Comparison of ENCODE assay signal across 21 cellular contexts in genomic region chr11:72707032-72707431, GRCh38. TPM values are rescaled to one million over a fixed set of nuclear protein-coding genes. Genes with fewer than 3 reads are reported as not detected.
A peak's percentile ranks its signal among the peaks of the same experiment; 100 is the strongest.
DNase-seq lines count a peak whose midpoint lies in the region; ATAC-seq and TF ChIP-seq lines count a peak whose summit lies in the region.
"Had no signal": no experiment of that assay in that cellular context is flagged by ENCODE, and none has a peak within 500 bp of the region (broad histone marks: within the 10 kb centered on the region; RNA-seq: fewer than 3 reads in every experiment).

No MANE protein-coding gene starts in this region.

- H3K27ac Mint-ChIP-seq in dendritic cell treated with granulocyte-macrophage colony-stimulating factor and Interleukin-4, amounts not matched to agents 40 ng/mL and 50 ng/mL, for 4 days = peak overlapping the region; percentile 18
- peak overlapping the region in 5 of 9 donors; percentile 41 to 82 (median 68) for H3K27ac Mint-ChIP-seq in naive thymus-derived CD4-positive, alpha-beta T cell
- peak overlapping the region; percentile 57 for H3K27ac Mint-ChIP-seq in stimulated activated memory B cell treated with anti-CD40 and anti-IgM and Interleukin-4, amounts not matched to agents 10 μg/mL and 1 μg/mL and 100 μg/mL, for 72 hours
- H3K27ac Mint-ChIP-seq: HFFc6 had no signal

- no peak for TF ChIP-seq CTCF in WERI-Rb-1 (IDR thresholded peaks at IDR 0.05; ENCODE audit: low read depth, low read length)

- H3K9me3 Mint-ChIP-seq in dendritic cell treated with granulocyte-macrophage colony-stimulating factor and Interleukin-4, amounts not matched to agents 40 ng/mL and 50 ng/mL, for 4 days = no peaks in the 10 kb centered on the region
- H3K9me3 Mint-ChIP-seq in naive thymus-derived CD4-positive, alpha-beta T cell = no peaks in the 10 kb centered on the region
- H3K9me3 Mint-ChIP-seq in stimulated activated memory B cell treated with anti-CD40 and anti-IgM and Interleukin-4, amounts not matched to agents 10 μg/mL and 1 μg/mL and 100 μg/mL, for 72 hours = no peaks in the 10 kb centered on the region
- H3K9me3 Mint-ChIP-seq: CD8-positive, alpha-beta memory T cell; H9; HFFc6; IgD-negative memory B cell had no signal

- H3K4me3 ChIP-seq in WERI-Rb-1 (ENCODE audit: low read depth, low read length) = no peak overlapping the region
- no peak overlapping the region for H3K4me3 ChIP-seq in naive thymus-derived CD4-positive, alpha-beta T cell (ENCODE audit: low read length)
- H3K4me3 ChIP-seq: BLaER1 treated with 17β-estradiol and CSF1 and Interleukin-3, amounts not matched to agents 10 nM and 100 nM; Peyer's patch; SJCRH30 had no signal

- peaks cover 30% of the 10 kb centered on the region for H3K36me3 ChIP-seq in WERI-Rb-1
- peaks cover 15 to 99% (median 43%) of the 10 kb centered on the region in 3 experiments for H3K36me3 ChIP-seq in naive thymus-derived CD4-positive, alpha-beta T cell (ENCODE audit: control insufficient read depth in 2 of 3, insufficient read depth in 3 of 3, low read length in 3 of 3)
- H3K36me3 ChIP-seq: SJCRH30 had no signal

- H3K27me3 Mint-ChIP-seq in dendritic cell treated with granulocyte-macrophage colony-stimulating factor and Interleukin-4, amounts not matched to agents 40 ng/mL and 50 ng/mL, for 4 days = no peaks in the 10 kb centered on the region
- H3K27me3 Mint-ChIP-seq in naive thymus-derived CD4-positive, alpha-beta T cell = no peaks in the 10 kb centered on the region
- no peaks in the 10 kb centered on the region for H3K27me3 Mint-ChIP-seq in stimulated activated memory B cell treated with anti-CD40 and anti-IgM and Interleukin-4, amounts not matched to agents 10 μg/mL and 1 μg/mL and 100 μg/mL, for 72 hours
- H3K27me3 Mint-ChIP-seq: CD8-positive, alpha-beta memory T cell; IgD-negative memory B cell had no signal

- no peak for ATAC-seq in naive thymus-derived CD4-positive, alpha-beta T cell
- no peak for ATAC-seq in stimulated activated memory B cell treated with anti-CD40 and anti-IgM and Interleukin-4, amounts not matched to agents 10 μg/mL and 1 μg/mL and 100 μg/mL, for 72 hours

- no peak overlapping the region for H3K4me3 Mint-ChIP-seq in dendritic cell treated with granulocyte-macrophage colony-stimulating factor and Interleukin-4, amounts not matched to agents 40 ng/mL and 50 ng/mL, for 4 days
- H3K4me3 Mint-ChIP-seq in naive thymus-derived CD4-positive, alpha-beta T cell = no peak overlapping the region
- no peak overlapping the region for H3K4me3 Mint-ChIP-seq in stimulated activated memory B cell treated with anti-CD40 and anti-IgM and Interleukin-4, amounts not matched to agents 10 μg/mL and 1 μg/mL and 100 μg/mL, for 72 hours
- H3K4me3 Mint-ChIP-seq: CD8-positive, alpha-beta memory T cell; HFFc6; IgD-negative memory B cell had no signal

- POLR2A ChIA-PET in naive thymus-derived CD4-positive, alpha-beta T cell (lab: Charles Lee) = interaction anchor here (0.8 kb wide), 1 partner anchor 342 kb away, joined by 3 read pairs; no protein-coding TSS in a partner anchor

- no peak for DNase-seq in WERI-Rb-1
- no peak for DNase-seq in naive thymus-derived CD4-positive, alpha-beta T cell
- DNase-seq in RPMI8226 = no peak
- no peak for DNase-seq in activated CD4-positive, alpha-beta T cell treated with anti-CD3 and anti-CD28 coated beads for 4 hours
- no peak for DNase-seq in DMS153 treated with DMSO at 0.1 percent for 48 hours (lab: John Stamatoyannopoulos, UW; ENCODE audit: unreplicated experiment)
- DNase-seq: Calu3; CD8-positive, alpha-beta memory T cell; DMS53; GDM1; H9; HFFc6; MV-4-11; NCI-H1105 treated with DMSO at 0.1 percent for 48 hours; NCI-H2081; NCI-H526; Peyer's patch; SJCRH30 had no signal

- H3K4me1 Mint-ChIP-seq in dendritic cell treated with granulocyte-macrophage colony-stimulating factor and Interleukin-4, amounts not matched to agents 40 ng/mL and 50 ng/mL, for 4 days (ENCODE audit: low read depth) = peaks cover 63% of the 10 kb centered on the region
- peaks cover 0 to 19% (median 5%) of the 10 kb centered on the region in 7 donors for H3K4me1 Mint-ChIP-seq in naive thymus-derived CD4-positive, alpha-beta T cell
- peaks cover 41% of the 10 kb centered on the region for H3K4me1 Mint-ChIP-seq in stimulated activated memory B cell treated with anti-CD40 and anti-IgM and Interleukin-4, amounts not matched to agents 10 μg/mL and 1 μg/mL and 100 μg/mL, for 72 hours

- intact Hi-C loops in dendritic cell treated with granulocyte-macrophage colony-stimulating factor and Interleukin-4, amounts not matched to agents 40 ng/mL and 50 ng/mL, for 4 days (cut with micrococcal nuclease) = no loop called here
- intact Hi-C loops in naive thymus-derived CD4-positive, alpha-beta T cell (cut with micrococcal nuclease) = no loop called here

- no peaks in the 10 kb centered on the region for H3K27me3 ChIP-seq in WERI-Rb-1 (ENCODE audit: insufficient read depth, low read depth, severe bottlenecking)
- no peaks in the 10 kb centered on the region for H3K27me3 ChIP-seq in naive thymus-derived CD4-positive, alpha-beta T cell (ENCODE audit: control insufficient read depth in 2 of 2, insufficient read depth in 2 of 2, low read length in 2 of 2)
- H3K27me3 ChIP-seq: BLaER1 treated with 17β-estradiol and CSF1 and Interleukin-3, amounts not matched to agents 10 nM and 100 nM; Peyer's patch; SJCRH30 had no signal

- H3K4me1 ChIP-seq in naive thymus-derived CD4-positive, alpha-beta T cell (ENCODE audit: control insufficient read depth in 2 of 2, insufficient read depth in 2 of 2, low read length in 2 of 2) = no peaks in the 10 kb centered on the region
- H3K4me1 ChIP-seq: Peyer's patch had no signal

- peak overlapping the region; percentile 65 for H3K27ac ChIP-seq in WERI-Rb-1
- H3K27ac ChIP-seq in naive thymus-derived CD4-positive, alpha-beta T cell (ENCODE audit: low read depth, low read length) = no peak overlapping the region
- H3K27ac ChIP-seq: BLaER1 treated with 17β-estradiol and CSF1 and Interleukin-3, amounts not matched to agents 10 nM and 100 nM; Peyer's patch; SJCRH30 had no signal

- peaks cover 100% of the 10 kb centered on the region for H3K36me3 Mint-ChIP-seq in dendritic cell treated with granulocyte-macrophage colony-stimulating factor and Interleukin-4, amounts not matched to agents 40 ng/mL and 50 ng/mL, for 4 days (ENCODE audit: low read depth)
- H3K36me3 Mint-ChIP-seq in naive thymus-derived CD4-positive, alpha-beta T cell = peaks cover 11 to 49% (median 16%) of the 10 kb centered on the region in 5 donors
- peaks cover 73% of the 10 kb centered on the region for H3K36me3 Mint-ChIP-seq in stimulated activated memory B cell treated with anti-CD40 and anti-IgM and Interleukin-4, amounts not matched to agents 10 μg/mL and 1 μg/mL and 100 μg/mL, for 72 hours
- H3K36me3 Mint-ChIP-seq: IgD-negative memory B cell had no signal

- no peaks in the 10 kb centered on the region for H3K9me3 ChIP-seq in WERI-Rb-1 (ENCODE audit: severe bottlenecking)
- no peaks in the 10 kb centered on the region for H3K9me3 ChIP-seq in naive thymus-derived CD4-positive, alpha-beta T cell (ENCODE audit: control insufficient read depth in 2 of 3, low read length in 3 of 3)
- H3K9me3 ChIP-seq: BLaER1 treated with 17β-estradiol and CSF1 and Interleukin-3, amounts not matched to agents 10 nM and 100 nM; Peyer's patch; SJCRH30 had no signal

- CTCF ChIA-PET in naive thymus-derived CD4-positive, alpha-beta T cell (lab: Charles Lee) = interaction anchor here (0.6 kb wide), 1 partner anchor 9 kb away, joined by 3 read pairs; no protein-coding TSS in a partner anchor

RNA-seq across cellular contexts. Expression of gene PDE2A, which starts 32.8 kb away (rescaled TPM):
- 1 to 10 TPM in 4 of 5 experiments, under 1 TPM in 1; 0.97 to 9.0 (median 1.7) TPM for total RNA-seq in naive thymus-derived CD4-positive, alpha-beta T cell
- not detected for polyA plus RNA-seq in naive thymus-derived CD4-positive, alpha-beta T cell
- polyA plus RNA-seq: IgD-negative memory B cell had no signal

RNA-seq across cellular contexts. Expression of gene ARAP1, which starts 45.2 kb away (rescaled TPM):
- total RNA-seq in naive thymus-derived CD4-positive, alpha-beta T cell = 100 to 1,000 TPM; 119 to 317 (median 156) TPM
- polyA plus RNA-seq in naive thymus-derived CD4-positive, alpha-beta T cell = 10 to 100 TPM; 30.4 to 55.3 TPM

Comparison
In these comparisons a context has a peak if more than half of its experiments do, and no peak if none do; other contexts are left out.
1. H3K27ac Mint-ChIP-seq: peak in every context shown above with its lines; median percentile 68 in naive thymus-derived CD4-positive, alpha-beta T cell; 57 in stimulated activated memory B cell treated with anti-CD40 and anti-IgM and Interleukin-4, amounts not matched to agents 10 μg/mL and 1 μg/mL and 100 μg/mL, for 72 hours; 18 in dendritic cell treated with granulocyte-macrophage colony-stimulating factor and Interleukin-4, amounts not matched to agents 40 ng/mL and 50 ng/mL, for 4 days.